1 cellular context compared by ENCODE assay signal in the genomic region with DNA sequence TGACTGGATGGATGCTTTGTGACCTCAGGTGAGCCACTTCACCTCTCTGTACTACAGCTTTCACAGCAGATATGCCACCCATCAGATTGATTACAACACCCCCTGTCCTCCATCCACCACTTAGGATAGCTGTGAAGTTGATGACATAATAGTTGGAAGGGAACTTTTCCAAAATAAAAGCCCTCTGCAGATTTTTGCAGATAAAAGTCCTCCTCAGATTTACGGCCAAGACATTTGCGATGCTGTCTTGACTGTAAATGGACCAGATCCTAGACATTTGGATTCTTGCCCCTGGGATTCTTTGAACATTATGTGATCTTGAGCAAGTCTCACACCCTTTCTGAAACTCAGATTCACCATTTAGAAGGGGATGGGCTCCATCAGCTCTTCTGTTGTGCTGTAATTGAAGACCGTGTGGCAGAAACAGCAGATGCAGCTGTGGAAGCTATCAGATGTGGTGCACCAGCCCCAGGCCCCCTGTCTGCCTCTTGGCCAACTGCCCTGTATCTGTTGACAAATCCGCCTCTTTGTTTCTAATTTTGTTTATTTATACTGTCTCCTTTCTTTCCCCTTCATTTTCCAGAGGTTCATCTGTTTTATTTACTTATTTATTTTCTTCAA.
TF ChIP-seq lines count a peak whose summit lies in the region.

No MANE protein-coding gene starts in this region.

TF ChIP-seq in GM12878, 131 proteins besides CTCF, POLR2A, EP300 and RAD21 (continued from another document):
- TF ChIP-seq CUX1 (IDR thresholded peaks at IDR 0.05; ENCODE audit: insufficient replicate concordance, low read depth, low read length) (no peak), GATAD2B (conservative IDR thresholded peaks at IDR 0.05; ENCODE audit: low read depth) (no peak), EZH2 (IDR thresholded peaks at IDR 0.05; ENCODE audit: borderline replicate concordance, control insufficient read depth, low read depth, low read length) (no peak), NR2C1 (IDR thresholded peaks at IDR 0.05) (no peak), NFXL1 (IDR thresholded peaks at IDR 0.05; ENCODE audit: borderline replicate concordance) (no peak), YY1 (IDR thresholded peaks at IDR 0.05; ENCODE audit: low read depth, low read length) (no peak), HCFC1 (IDR thresholded peaks at IDR 0.05; ENCODE audit: low read length) (no peak), CHD4 (IDR thresholded peaks at IDR 0.05) (no peak), IRF4 (IDR thresholded peaks at IDR 0.05; ENCODE audit: low read depth, low read length) (no peak)
- TF ChIP-seq, protein P1, sequence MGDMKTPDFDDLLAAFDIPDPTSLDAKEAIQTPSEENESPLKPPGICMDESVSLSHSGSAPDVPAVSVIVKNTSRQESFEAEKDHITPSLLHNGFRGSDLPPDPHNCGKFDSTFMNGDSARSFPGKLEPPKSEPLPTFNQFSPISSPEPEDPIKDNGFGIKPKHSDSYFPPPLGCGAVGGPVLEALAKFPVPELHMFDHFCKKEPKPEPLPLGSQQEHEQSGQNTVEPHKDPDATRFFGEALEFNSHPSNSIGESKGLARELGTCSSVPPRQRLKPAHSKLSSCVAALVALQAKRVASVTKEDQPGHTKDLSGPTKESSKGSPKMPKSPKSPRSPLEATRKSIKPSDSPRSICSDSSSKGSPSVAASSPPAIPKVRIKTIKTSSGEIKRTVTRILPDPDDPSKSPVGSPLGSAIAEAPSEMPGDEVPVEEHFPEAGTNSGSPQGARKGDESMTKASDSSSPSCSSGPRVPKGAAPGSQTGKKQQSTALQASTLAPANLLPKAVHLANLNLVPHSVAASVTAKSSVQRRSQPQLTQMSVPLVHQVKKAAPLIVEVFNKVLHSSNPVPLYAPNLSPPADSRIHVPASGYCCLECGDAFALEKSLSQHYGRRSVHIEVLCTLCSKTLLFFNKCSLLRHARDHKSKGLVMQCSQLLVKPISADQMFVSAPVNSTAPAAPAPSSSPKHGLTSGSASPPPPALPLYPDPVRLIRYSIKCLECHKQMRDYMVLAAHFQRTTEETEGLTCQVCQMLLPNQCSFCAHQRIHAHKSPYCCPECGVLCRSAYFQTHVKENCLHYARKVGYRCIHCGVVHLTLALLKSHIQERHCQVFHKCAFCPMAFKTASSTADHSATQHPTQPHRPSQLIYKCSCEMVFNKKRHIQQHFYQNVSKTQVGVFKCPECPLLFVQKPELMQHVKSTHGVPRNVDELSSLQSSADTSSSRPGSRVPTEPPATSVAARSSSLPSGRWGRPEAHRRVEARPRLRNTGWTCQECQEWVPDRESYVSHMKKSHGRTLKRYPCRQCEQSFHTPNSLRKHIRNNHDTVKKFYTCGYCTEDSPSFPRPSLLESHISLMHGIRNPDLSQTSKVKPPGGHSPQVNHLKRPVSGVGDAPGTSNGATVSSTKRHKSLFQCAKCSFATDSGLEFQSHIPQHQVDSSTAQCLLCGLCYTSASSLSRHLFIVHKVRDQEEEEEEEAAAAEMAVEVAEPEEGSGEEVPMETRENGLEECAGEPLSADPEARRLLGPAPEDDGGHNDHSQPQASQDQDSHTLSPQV (IDR thresholded peaks at IDR 0.05) = no peak
